In the genomic region with DNA sequence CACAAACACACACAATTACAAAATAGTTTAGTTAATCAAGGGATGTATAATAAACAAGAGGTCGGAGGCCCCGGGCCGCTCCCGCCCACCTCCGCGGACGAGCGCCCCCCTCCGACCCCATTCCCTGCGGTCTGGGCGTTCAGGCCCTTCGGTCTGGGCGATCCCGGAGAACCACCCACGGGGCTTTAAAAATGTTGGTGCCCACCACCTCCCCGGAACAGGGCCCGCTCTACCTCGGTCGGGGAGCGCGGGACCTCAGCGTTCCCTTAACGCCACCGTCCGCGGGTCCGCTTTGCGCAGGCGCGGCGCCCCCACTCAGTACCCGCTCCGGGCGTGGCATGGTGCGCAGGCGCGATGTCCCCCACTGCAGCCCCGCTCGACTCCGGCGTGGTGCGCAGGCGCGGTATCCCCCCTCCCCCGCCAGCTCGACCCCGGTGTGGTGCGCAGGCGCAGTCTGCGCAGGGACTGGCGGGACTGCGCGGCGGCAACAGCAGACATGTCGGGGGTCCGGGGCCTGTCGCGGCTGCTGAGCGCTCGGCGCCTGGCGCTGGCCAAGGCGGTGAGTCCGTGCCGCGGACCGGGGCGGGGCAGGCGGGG, we compare ENCODE assay signal across 8 cellular contexts. TPM values are rescaled to one million over a fixed set of nuclear protein-coding genes. Genes with fewer than 3 reads are reported as not detected.
DNase-seq lines count a peak whose midpoint lies in the region; ATAC-seq, FAIRE-seq and TF ChIP-seq lines count a peak whose summit lies in the region.

A gene with protein sequence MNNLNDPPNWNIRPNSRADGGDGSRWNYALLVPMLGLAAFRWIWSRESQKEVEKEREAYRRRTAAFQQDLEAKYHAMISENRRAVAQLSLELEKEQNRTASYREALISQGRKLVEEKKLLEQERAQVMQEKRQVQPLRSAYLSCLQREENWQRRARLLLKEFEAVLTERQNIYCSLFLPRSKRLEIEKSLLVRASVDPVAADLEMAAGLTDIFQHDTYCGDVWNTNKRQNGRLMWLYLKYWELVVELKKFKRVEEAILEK (minus strand): TSS at position 294 of the 597 bp plus-strand sequence. CDS start 1,304 bp downstream, outside the sequence.
A gene (plus strand): TSS at position 461 of the 597 bp plus-strand sequence. CDS start 36 bp downstream, at position 497.

- H4K20me1 ChIP-seq in GM23338 (replicated peaks; ENCODE audit: insufficient read depth): peaks cover 31% of the 10 kb centered on the region
- peaks cover 4% of the 10 kb centered on the region for H4K20me1 ChIP-seq in fibroblast of lung (ENCODE audit: control insufficient read depth, extremely low read depth, insufficient read depth, low read length)

- H3K27ac Mint-ChIP-seq in GM23338: peak within 1 kb of the TSS; percentile 86
- H3K27ac Mint-ChIP-seq in activated T-helper 1 cell treated with anti-CD3 and anti-CD28 coated beads, Interleukin-12 subunit alpha, Interleukin-12 subunit beta, Interleukin-2, Interleukin-4 antibody, amounts not matched to agents 30 ng/mL and 10 ng/mL and 1 ng/mL, durations not matched to agents 14 hours and 24 hours and 36 hours: peak within 1 kb of the TSS; percentile 94
- peak within 1 kb of the TSS; percentile 87 to 97 (median 95) for H3K27ac Mint-ChIP-seq in naive thymus-derived CD4-positive, alpha-beta T cell
- H3K27ac Mint-ChIP-seq in stimulated activated effector memory CD8-positive, alpha-beta T cell treated with anti-CD3 and anti-CD28 coated beads, Interleukin-12 subunit alpha, Interleukin-12 subunit beta, amount 100 ng/mL, for 72 hours: peak within 1 kb of the TSS; percentile 91

- H3K4me2 ChIP-seq in GM23338: peak within 1 kb of the TSS; percentile 76
- peak within 1 kb of the TSS; percentile 99 for H3K4me2 ChIP-seq in fibroblast of lung (ENCODE audit: extremely low read depth, insufficient read depth, low read length)

- H3K4me1 Mint-ChIP-seq in GM23338: peaks cover 30% of the 10 kb centered on the region
- peaks cover 61% of the 10 kb centered on the region for H3K4me1 Mint-ChIP-seq in activated T-helper 1 cell treated with anti-CD3 and anti-CD28 coated beads, Interleukin-12 subunit alpha, Interleukin-12 subunit beta, Interleukin-2, Interleukin-4 antibody, amounts not matched to agents 30 ng/mL and 10 ng/mL and 1 ng/mL, durations not matched to agents 14 hours and 24 hours and 36 hours (ENCODE audit: low read depth)
- peaks cover 44 to 69% (median 57%) of the 10 kb centered on the region in 7 donors for H3K4me1 Mint-ChIP-seq in naive thymus-derived CD4-positive, alpha-beta T cell
- peaks cover 66% of the 10 kb centered on the region for H3K4me1 Mint-ChIP-seq in stimulated activated effector memory CD8-positive, alpha-beta T cell treated with anti-CD3 and anti-CD28 coated beads, Interleukin-12 subunit alpha, Interleukin-12 subunit beta, amount 100 ng/mL, for 72 hours

- FAIRE-seq in RCC 7860 (lab: Jason Lieb, UNC): no peak

- peak; percentile 93 for DNase-seq in EL
- DNase-seq in GM23338 (ENCODE audit: low spot score): peak; percentile 94
- peak; percentile 85 for DNase-seq in LHCN-M2 (ENCODE audit: low read depth)
- DNase-seq in RCC 7860 (ENCODE audit: low spot score): peak; percentile 89
- peak; percentile 99 for DNase-seq in activated T-helper 1 cell treated with anti-CD3 and anti-CD28 coated beads, Interleukin-12 subunit alpha, Interleukin-12 subunit beta, Interleukin-2, Interleukin-4 antibody, amounts not matched to agents 30 ng/mL and 10 ng/mL and 1 ng/mL, durations not matched to agents 14 hours and 24 hours and 36 hours (ENCODE audit: low spot score)
- peak; percentile 78 to 90 for DNase-seq in fibroblast of lung (ENCODE audit: low read depth in 2 of 2)
- DNase-seq in naive thymus-derived CD4-positive, alpha-beta T cell: peak; percentile 94 to 100 (median 98)
- DNase-seq in stimulated activated effector memory CD8-positive, alpha-beta T cell treated with anti-CD3 and anti-CD28 coated beads, Interleukin-12 subunit alpha, Interleukin-12 subunit beta, amount 100 ng/mL, for 72 hours (ENCODE audit: low spot score in 2 of 2): peak; percentile 99

- H2AFZ ChIP-seq in GM23338 (peak within 1 kb of the TSS; percentile 80), fibroblast of lung (ENCODE audit: low read length) (peak within 1 kb of the TSS; percentile 64)

- H3K9me2 ChIP-seq in GM23338 (ENCODE audit: insufficient read depth): no peaks in the 10 kb centered on the region

- CTCF ChIA-PET in naive thymus-derived CD4-positive, alpha-beta T cell (lab: Charles Lee): interaction anchor here (1.2 kb wide), 1 partner anchor 29 kb away, joined by 7 read pairs; no protein-coding TSS in a partner anchor

- H3K27me3 ChIP-seq in GM23338 (ENCODE audit: insufficient read depth) (no peaks in the 10 kb centered on the region), fibroblast of lung (ENCODE audit: control insufficient read depth, insufficient read depth, low read length) (no peaks in the 10 kb centered on the region)
- H3K27me3 ChIP-seq in naive thymus-derived CD4-positive, alpha-beta T cell (ENCODE audit: control insufficient read depth in 2 of 2, insufficient read depth in 2 of 2, low read length in 2 of 2): no peaks in the 10 kb centered on the region

- peak; percentile 53 to 66 for TF ChIP-seq CTCF in GM23338 (conservative IDR thresholded peaks at IDR 0.05; ENCODE audit: low read depth in 2 of 2)
- peak; percentile 26 to 48 for TF ChIP-seq CTCF in fibroblast of lung (conservative IDR thresholded peaks at IDR 0.05 in 1 of 2, IDR thresholded peaks at IDR 0.05 in 1 of 2; ENCODE audit: low read depth in 1 of 2, low read length in 2 of 2)

- peaks cover 28% of the 10 kb centered on the region for H3K36me3 Mint-ChIP-seq in GM23338 (ENCODE audit: low read depth)
- peaks cover 20% of the 10 kb centered on the region for H3K36me3 Mint-ChIP-seq in activated T-helper 1 cell treated with anti-CD3 and anti-CD28 coated beads, Interleukin-12 subunit alpha, Interleukin-12 subunit beta, Interleukin-2, Interleukin-4 antibody, amounts not matched to agents 30 ng/mL and 10 ng/mL and 1 ng/mL, durations not matched to agents 14 hours and 24 hours and 36 hours (ENCODE audit: low read depth)
- peaks cover 0 to 19% (median 10%) of the 10 kb centered on the region in 5 donors for H3K36me3 Mint-ChIP-seq in naive thymus-derived CD4-positive, alpha-beta T cell
- peaks cover 51% of the 10 kb centered on the region for H3K36me3 Mint-ChIP-seq in stimulated activated effector memory CD8-positive, alpha-beta T cell treated with anti-CD3 and anti-CD28 coated beads, Interleukin-12 subunit alpha, Interleukin-12 subunit beta, amount 100 ng/mL, for 72 hours

- H3K79me2 ChIP-seq in GM23338 (replicated peaks; ENCODE audit: insufficient read depth) (peaks cover 58% of the 10 kb centered on the region), fibroblast of lung (ENCODE audit: control insufficient read depth, insufficient read depth, low read length) (peaks cover 64% of the 10 kb centered on the region)

- H3K36me3 ChIP-seq in GM23338 (ENCODE audit: insufficient read depth) (no peaks in the 10 kb centered on the region), fibroblast of lung (ENCODE audit: control insufficient read depth, insufficient read depth, low read length) (no peaks in the 10 kb centered on the region)
- peaks cover 0 to 17% (median 0%) of the 10 kb centered on the region in 3 experiments for H3K36me3 ChIP-seq in naive thymus-derived CD4-positive, alpha-beta T cell (ENCODE audit: control insufficient read depth in 2 of 3, insufficient read depth in 3 of 3, low read length in 3 of 3)

- H3K9me3 ChIP-seq in fibroblast of lung (ENCODE audit: control insufficient read depth, insufficient read depth, low read depth, low read length): no peaks in the 10 kb centered on the region
- H3K9me3 ChIP-seq in naive thymus-derived CD4-positive, alpha-beta T cell (ENCODE audit: control insufficient read depth in 2 of 3, low read length in 3 of 3): no peaks in the 10 kb centered on the region

- peak within 1 kb of the TSS; percentile 88 for H3K9ac ChIP-seq in fibroblast of lung (ENCODE audit: insufficient read depth, low read length)

- peak within 1 kb of the TSS; percentile 96 for H3K4me3 Mint-ChIP-seq in GM23338
- H3K4me3 Mint-ChIP-seq in activated T-helper 1 cell treated with anti-CD3 and anti-CD28 coated beads, Interleukin-12 subunit alpha, Interleukin-12 subunit beta, Interleukin-2, Interleukin-4 antibody, amounts not matched to agents 30 ng/mL and 10 ng/mL and 1 ng/mL, durations not matched to agents 14 hours and 24 hours and 36 hours: peak within 1 kb of the TSS; percentile 96
- H3K4me3 Mint-ChIP-seq in naive thymus-derived CD4-positive, alpha-beta T cell: peak within 1 kb of the TSS; percentile 93 to 97 (median 96)
- peak within 1 kb of the TSS; percentile 88 for H3K4me3 Mint-ChIP-seq in stimulated activated effector memory CD8-positive, alpha-beta T cell treated with anti-CD3 and anti-CD28 coated beads, Interleukin-12 subunit alpha, Interleukin-12 subunit beta, amount 100 ng/mL, for 72 hours

- ATAC-seq in GM23338: peak; percentile 82
- peak; percentile 90 for ATAC-seq in naive thymus-derived CD4-positive, alpha-beta T cell
- ATAC-seq in stimulated activated effector memory CD8-positive, alpha-beta T cell treated with anti-CD3 and anti-CD28 coated beads, Interleukin-12 subunit alpha, Interleukin-12 subunit beta, amount 100 ng/mL, for 72 hours: peak; percentile 92

- peaks cover 9% of the 10 kb centered on the region for H3K27me3 Mint-ChIP-seq in GM23338 (ENCODE audit: insufficient read depth, low read depth, poor library complexity)
- no peaks in the 10 kb centered on the region for H3K27me3 Mint-ChIP-seq in activated T-helper 1 cell treated with anti-CD3 and anti-CD28 coated beads, Interleukin-12 subunit alpha, Interleukin-12 subunit beta, Interleukin-2, Interleukin-4 antibody, amounts not matched to agents 30 ng/mL and 10 ng/mL and 1 ng/mL, durations not matched to agents 14 hours and 24 hours and 36 hours (ENCODE audit: insufficient read depth)
- peaks cover 0 to 2% (median 0%) of the 10 kb centered on the region in 5 donors for H3K27me3 Mint-ChIP-seq in naive thymus-derived CD4-positive, alpha-beta T cell

- peaks cover 24% of the 10 kb centered on the region for H3K4me1 ChIP-seq in GM23338 (ENCODE audit: insufficient read depth)
- peaks cover 9% of the 10 kb centered on the region for H3K4me1 ChIP-seq in fibroblast of lung (ENCODE audit: control insufficient read depth, extremely low read depth, insufficient read depth, low read length)
- H3K4me1 ChIP-seq in naive thymus-derived CD4-positive, alpha-beta T cell (ENCODE audit: control insufficient read depth in 2 of 2, insufficient read depth in 2 of 2, low read length in 2 of 2): peaks cover 13 to 14% of the 10 kb centered on the region in 2 donors

- peak within 1 kb of the TSS; percentile 84 for H3K4me3 ChIP-seq in GM23338
- peak within 1 kb of the TSS; percentile 75 to 93 (median 88) for H3K4me3 ChIP-seq in fibroblast of lung (replicated peaks in 1 of 4; ENCODE audit: control extremely low read depth in 1 of 4, insufficient read depth in 1 of 4, low read depth in 3 of 4, low read length in 4 of 4)
- H3K4me3 ChIP-seq in naive thymus-derived CD4-positive, alpha-beta T cell (ENCODE audit: low read length): peak within 1 kb of the TSS; percentile 65

- intact Hi-C loops in activated T-helper 1 cell treated with anti-CD3 and anti-CD28 coated beads, Interleukin-12 subunit alpha, Interleukin-12 subunit beta, Interleukin-2, Interleukin-4 antibody, amounts not matched to agents 30 ng/mL and 10 ng/mL and 1 ng/mL, durations not matched to agents 14 hours and 24 hours and 36 hours (cut with micrococcal nuclease): loop anchor here (2.0 to 5.0 kb wide), 3 partner anchors 175 to 244 kb away; a partner anchor contains a TSS
- intact Hi-C loops in naive thymus-derived CD4-positive, alpha-beta T cell (cut with micrococcal nuclease): loop anchor here (1.0 to 5.0 kb wide), 6 partner anchors 25 to 225 kb away; a partner anchor contains a TSS

- no peaks in the 10 kb centered on the region; the same call in 2 of the 3 replicates for H3K9me3 Mint-ChIP-seq in GM23338
- H3K9me3 Mint-ChIP-seq in activated T-helper 1 cell treated with anti-CD3 and anti-CD28 coated beads, Interleukin-12 subunit alpha, Interleukin-12 subunit beta, Interleukin-2, Interleukin-4 antibody, amounts not matched to agents 30 ng/mL and 10 ng/mL and 1 ng/mL, durations not matched to agents 14 hours and 24 hours and 36 hours: no peaks in the 10 kb centered on the region
- H3K9me3 Mint-ChIP-seq in naive thymus-derived CD4-positive, alpha-beta T cell: no peaks in the 10 kb centered on the region
- no peaks in the 10 kb centered on the region for H3K9me3 Mint-ChIP-seq in stimulated activated effector memory CD8-positive, alpha-beta T cell treated with anti-CD3 and anti-CD28 coated beads, Interleukin-12 subunit alpha, Interleukin-12 subunit beta, amount 100 ng/mL, for 72 hours

- POLR2A ChIA-PET in naive thymus-derived CD4-positive, alpha-beta T cell (lab: Charles Lee): interaction anchor here (0.6 to 3.8 kb wide), 8 partner anchors 15 to 1583 kb away, joined by 3 to 27 read pairs (median 4); a partner anchor contains a TSS

- H3F3A ChIP-seq in GM23338 (replicated peaks; ENCODE audit: low read depth): no peaks in the 10 kb centered on the region

- H3K27ac ChIP-seq in GM23338 (ENCODE audit: low read depth): peak within 1 kb of the TSS; percentile 81; the same call in 1 of the 2 replicates
- H3K27ac ChIP-seq in fibroblast of lung (ENCODE audit: insufficient read depth, low read length): peak within 1 kb of the TSS; percentile 82
- H3K27ac ChIP-seq in naive thymus-derived CD4-positive, alpha-beta T cell (ENCODE audit: low read depth, low read length): peak within 1 kb of the TSS; percentile 92

RNA-seq across cellular contexts. Expression of the first gene that starts in this region (rescaled TPM):
- total RNA-seq in GM23338 (2014; rRNA removed; shearing (Covaris generic)): 4.2 and 6.0 TPM in 2 replicates
- polyA plus RNA-seq in GM23338 (2016; fragmentation: Nextera tagmentation; extraction: Ambion mirVana): 7.2 and 7.3 TPM in 2 replicates
- 5.0 and 6.2 TPM in 2 replicates for total RNA-seq in LHCN-M2 (2014; rRNA removed)
- 3.3 TPM for polyA plus RNA-seq in LHCN-M2 (2012)
- total RNA-seq in activated T-helper 1 cell treated with anti-CD3 and anti-CD28 coated beads, Interleukin-12 subunit alpha, Interleukin-12 subunit beta, Interleukin-2, Interleukin-4 antibody, amounts not matched to agents 30 ng/mL and 10 ng/mL and 1 ng/mL, durations not matched to agents 14 hours and 24 hours and 36 hours: 9.5 and 10.9 TPM in 2 replicates
- 5.6 and 7.4 TPM in 2 replicates for total RNA-seq in fibroblast of lung
- 3.7 and 4.8 TPM in 2 replicates for polyA plus RNA-seq in fibroblast of lung
- polyA plus RNA-seq in fibroblast of lung (2012): 4.5 and 6.0 TPM in 2 replicates
- polyA minus RNA-seq in fibroblast of lung (ENCODE audit: low replicate concordance): 3.0 and 5.5 TPM in 2 replicates
- total RNA-seq in naive thymus-derived CD4-positive, alpha-beta T cell: 1 to 10 TPM; 2.9 to 9.7 (median 6.5) TPM
- polyA plus RNA-seq in naive thymus-derived CD4-positive, alpha-beta T cell: 1 to 10 TPM; 5.2 to 5.6 TPM

RNA-seq across cellular contexts. Expression of the second gene that starts in this region (rescaled TPM):
- 62.2 and 71.3 TPM in 2 replicates for total RNA-seq in GM23338 (2014; rRNA removed; shearing (Covaris generic))
- polyA plus RNA-seq in GM23338 (2016; fragmentation: Nextera tagmentation; extraction: Ambion mirVana) (69.3 and 70.6 TPM in 2 replicates), fibroblast of lung (89.6 and 116 TPM in 2 replicates)
- total RNA-seq in LHCN-M2 (2014; rRNA removed) (72.8 and 78.4 TPM in 2 replicates), fibroblast of lung (103 and 150 TPM in 2 replicates)
- polyA plus RNA-seq in LHCN-M2 (2012): 107 TPM
- 135 TPM in 2 replicates for total RNA-seq in activated T-helper 1 cell treated with anti-CD3 and anti-CD28 coated beads, Interleukin-12 subunit alpha, Interleukin-12 subunit beta, Interleukin-2, Interleukin-4 antibody, amounts not matched to agents 30 ng/mL and 10 ng/mL and 1 ng/mL, durations not matched to agents 14 hours and 24 hours and 36 hours
- 134 and 176 TPM in 2 replicates for polyA plus RNA-seq in fibroblast of lung (2012)
- polyA minus RNA-seq in fibroblast of lung (ENCODE audit: low replicate concordance): 300 and 525 TPM in 2 replicates
- 100 to 1,000 TPM; 120 to 180 (median 148) TPM for total RNA-seq in naive thymus-derived CD4-positive, alpha-beta T cell
- polyA plus RNA-seq in naive thymus-derived CD4-positive, alpha-beta T cell: 100 to 1,000 TPM; 185 to 205 TPM

Comparison
In these comparisons a context has a peak if more than half of its experiments do, and no peak if none do; other contexts are left out.
1. Peak in every context shown above with its lines: DNase-seq, ATAC-seq, H3K4me3 ChIP-seq and H3K27ac ChIP-seq.